In genomic region chr3:172530566-172530965, GRCh38 we compare ENCODE assay signal across 10 cellular contexts. TPM values are rescaled to one million over a fixed set of nuclear protein-coding genes. Genes with fewer than 3 reads are reported as not detected.
DNase-seq lines count a peak whose midpoint lies in the region; ATAC-seq and TF ChIP-seq lines count a peak whose summit lies in the region.
"Had no signal": no experiment of that assay in that cellular context is flagged by ENCODE, and none has a peak within 500 bp of the region (broad histone marks: within the 10 kb centered on the region; RNA-seq: fewer than 3 reads in every experiment).

No MANE protein-coding gene starts in this region.

- peak overlapping the region; percentile 31 for H3K4me2 ChIP-seq in BLaER1
- H3K4me2 ChIP-seq: PC-9 had no signal

- peak; percentile 79 for ATAC-seq in GM21529 (IDR thresholded peaks at IDR 0.05; ENCODE audit: unreplicated experiment)
- ATAC-seq in GM19035 (IDR thresholded peaks at IDR 0.05; ENCODE audit: unreplicated experiment) = no peak
- no peak for ATAC-seq in HG02884 (IDR thresholded peaks at IDR 0.05; ENCODE audit: unreplicated experiment)

- intact Hi-C loops in dorsolateral prefrontal cortex (cut with DNase I) = no loop called here

- H3K9me3 ChIP-seq in BLaER1 = no peaks in the 10 kb centered on the region

- H4K20me1 ChIP-seq in BLaER1 = no peaks in the 10 kb centered on the region

- DNase-seq in SKM-1 (lab: John Stamatoyannopoulos, UW; ENCODE audit: unreplicated experiment) (peak; percentile 78), fibroblast of pulmonary artery (ENCODE audit: low read depth) (peak; percentile 63), dorsolateral prefrontal cortex (no peak), HT-29 (ENCODE audit: low spot score) (no peak)
- DNase-seq: CD8-positive, alpha-beta memory T cell; PC-9 had no signal

- TF ChIP-seq CTCF in fibroblast of pulmonary artery (IDR thresholded peaks at IDR 0.05; ENCODE audit: low read length, missing control alignments) (no peak), dorsolateral prefrontal cortex (IDR thresholded peaks at IDR 0.05 in 54 of 56, conservative IDR thresholded peaks at IDR 0.05 in 2 of 56; ENCODE audit: low read depth in 1 of 56, partially characterized antibody in 56 of 56) (no peak)

- no peaks in the 10 kb centered on the region for H3K36me3 ChIP-seq in BLaER1

- H3K9ac ChIP-seq in BLaER1 = no peak overlapping the region

- no peak overlapping the region for H3K27ac ChIP-seq in BLaER1
- no peak overlapping the region for H3K27ac ChIP-seq in dorsolateral prefrontal cortex
- H3K27ac ChIP-seq: PC-9 had no signal

- H3K27me3 ChIP-seq in BLaER1 = no peaks in the 10 kb centered on the region
- H3K27me3 ChIP-seq in dorsolateral prefrontal cortex = no peaks in the 10 kb centered on the region

- H3K4me1 ChIP-seq in BLaER1 = peaks cover 12% of the 10 kb centered on the region

- H3K4me3 ChIP-seq in BLaER1 (no peak overlapping the region), fibroblast of pulmonary artery (replicated peaks; ENCODE audit: low read depth, low read length) (no peak overlapping the region), dorsolateral prefrontal cortex (no peak overlapping the region)
- H3K4me3 ChIP-seq: PC-9 had no signal

RNA-seq across cellular contexts. Expression of gene TNFSF10, which starts 7.3 kb away (rescaled TPM):
- 10 to 100 TPM in 6 of 120 experiments, 1 to 10 TPM in 113, under 1 TPM in 1; 0.77 to 25.0 (median 4.6) TPM for total RNA-seq in dorsolateral prefrontal cortex
- 14.8 and 14.9 TPM in 2 replicates for total RNA-seq in HT-29 (2014; rRNA removed; shearing (Covaris generic))

Comparison
In these comparisons a context has a peak if more than half of its experiments do, and no peak if none do; other contexts are left out.
1. DNase-seq: peak in SKM-1 (single experiment) and fibroblast of pulmonary artery (single experiment); none in dorsolateral prefrontal cortex (0 of 10) and HT-29 (single experiment).